In genomic region chr3:9808345-9809037, GRCh38 we compare ENCODE assay signal across 8 cellular contexts. TPM values are rescaled to one million over a fixed set of nuclear protein-coding genes. Genes with fewer than 3 reads are reported as not detected.
DNase-seq lines count a peak whose midpoint lies in the region; ATAC-seq and TF ChIP-seq lines count a peak whose summit lies in the region.

No MANE protein-coding gene starts in this region.

- ATAC-seq in GM18867 (IDR thresholded peaks at IDR 0.05; ENCODE audit: unreplicated experiment) (peak; percentile 48), HG03442 (IDR thresholded peaks at IDR 0.05; ENCODE audit: unreplicated experiment) (peak; percentile 32)
- ATAC-seq in activated naive CD4-positive, alpha-beta T cell treated with anti-CD3 and anti-CD28 coated beads, Interleukin-2, amount 50 U/mL, for 72 hours, result peak; percentile 75 to 86

- H3K4me1 Mint-ChIP-seq in immature natural killer cell, result peaks cover 45 to 70% of the 10 kb centered on the region in 2 donors

- H3K36me3 ChIP-seq in BE2C, result peaks cover 12% of the 10 kb centered on the region

- no peaks in the 10 kb centered on the region for H3K9me3 Mint-ChIP-seq in activated naive CD4-positive, alpha-beta T cell treated with anti-CD3 and anti-CD28 coated beads, Interleukin-2, amount 50 U/mL, for 72 hours
- H3K9me3 Mint-ChIP-seq in immature natural killer cell, result no peaks in the 10 kb centered on the region

- no peak overlapping the region for H3K4me3 ChIP-seq in BE2C (ENCODE audit: low read depth, low read length)

- no peaks in the 10 kb centered on the region for H3K4me1 ChIP-seq in BE2C

- H3K9me3 ChIP-seq in BE2C, result no peaks in the 10 kb centered on the region

- DNase-seq in BE2C (peak; percentile 40), SHP77 treated with DMSO at 0.1 percent for 48 hours (lab: John Stamatoyannopoulos, UW) (peak; percentile 34), immature natural killer cell (peak; percentile 48 to 54 (median 50)), DMS114 treated with DMSO at 0.1 percent for 48 hours (lab: John Stamatoyannopoulos, UW; ENCODE audit: unreplicated experiment) (no peak)
- DNase-seq in activated naive CD4-positive, alpha-beta T cell treated with anti-CD3 and anti-CD28 coated beads, Interleukin-2, amount 50 U/mL, for 72 hours (ENCODE audit: low spot score in 2 of 2), result peak; percentile 54 to 69
- DNase-seq in stimulated activated CD8-positive, alpha-beta memory T cell treated with anti-CD3 and anti-CD28 coated beads, Interleukin-2, amount 100 ng/mL, for 1 hour (ENCODE audit: low read depth in 2 of 2), result peak; percentile 13 to 21

- H3K36me3 Mint-ChIP-seq in activated naive CD4-positive, alpha-beta T cell treated with anti-CD3 and anti-CD28 coated beads, Interleukin-2, amount 50 U/mL, for 72 hours, result peaks cover 13 to 21% of the 10 kb centered on the region in 2 donors
- H3K36me3 Mint-ChIP-seq in immature natural killer cell, result peaks cover 3 to 23% (median 22%) of the 10 kb centered on the region in 3 donors

- peaks cover 0 to 10% (median 5%) of the 10 kb centered on the region in 3 donors for H3K27me3 Mint-ChIP-seq in immature natural killer cell (ENCODE audit: low read depth in 3 of 3)

- H3K4me3 Mint-ChIP-seq in immature natural killer cell, result peak overlapping the region; percentile 89 to 95 (median 93)

- H3K27me3 ChIP-seq in BE2C, result no peaks in the 10 kb centered on the region

- TF ChIP-seq CTCF in BE2C (IDR thresholded peaks at IDR 0.05; ENCODE audit: low read depth, low read length), result peak; percentile 41

- H3K27ac Mint-ChIP-seq in activated naive CD4-positive, alpha-beta T cell treated with anti-CD3 and anti-CD28 coated beads, Interleukin-2, amount 50 U/mL, for 72 hours, result peak overlapping the region; percentile 90 to 92
- peak overlapping the region; percentile 96 to 99 (median 99) for H3K27ac Mint-ChIP-seq in immature natural killer cell

RNA-seq across cellular contexts. Expression of gene TTLL3, which starts 1.6 kb away (rescaled TPM):
- 10.7 TPM for polyA plus RNA-seq in BE2C (2012; ENCODE audit: insufficient read depth, insufficient read length, low read depth)
- total RNA-seq in activated naive CD4-positive, alpha-beta T cell treated with anti-CD3 and anti-CD28 coated beads, Interleukin-2, amount 50 U/mL, for 72 hours, result 100 to 1,000 TPM in 1 of 2 donors, 10 to 100 TPM in 1; 78.1 to 121 TPM
- polyA plus RNA-seq in immature natural killer cell, result 10 to 100 TPM in 1 of 3 donors, 1 to 10 TPM in 2; 4.2 to 10.1 (median 5.0) TPM

RNA-seq across cellular contexts. Expression of gene ARPC4, which starts 15.6 kb away (rescaled TPM):
- polyA plus RNA-seq in BE2C (2012; ENCODE audit: insufficient read depth, insufficient read length, low read depth), result 102 TPM
- 100 to 1,000 TPM; 125 to 265 TPM for total RNA-seq in activated naive CD4-positive, alpha-beta T cell treated with anti-CD3 and anti-CD28 coated beads, Interleukin-2, amount 50 U/mL, for 72 hours
- polyA plus RNA-seq in immature natural killer cell, result 100 to 1,000 TPM; 378 to 470 (median 428) TPM

RNA-seq across cellular contexts. Expression of gene TADA3, which starts 16.2 kb away (rescaled TPM):
- 25.9 TPM for polyA plus RNA-seq in BE2C (2012; ENCODE audit: insufficient read depth, insufficient read length, low read depth)
- 10 to 100 TPM; 47.5 to 92.3 TPM for total RNA-seq in activated naive CD4-positive, alpha-beta T cell treated with anti-CD3 and anti-CD28 coated beads, Interleukin-2, amount 50 U/mL, for 72 hours
- 100 to 1,000 TPM in 1 of 3 donors, 10 to 100 TPM in 2; 58.1 to 121 (median 73.6) TPM for polyA plus RNA-seq in immature natural killer cell

RNA-seq across cellular contexts. Expression of gene RPUSD3, which starts 35.3 kb away (rescaled TPM):
- 23.7 TPM for polyA plus RNA-seq in BE2C (2012; ENCODE audit: insufficient read depth, insufficient read length, low read depth)
- total RNA-seq in activated naive CD4-positive, alpha-beta T cell treated with anti-CD3 and anti-CD28 coated beads, Interleukin-2, amount 50 U/mL, for 72 hours, result 10 to 100 TPM; 70.7 to 83.2 TPM
- 100 to 1,000 TPM in 2 of 3 donors, 10 to 100 TPM in 1; 94.7 to 153 (median 101) TPM for polyA plus RNA-seq in immature natural killer cell

RNA-seq across cellular contexts. Expression of gene CAMK1, which starts 38.7 kb away (rescaled TPM):
- 6.0 TPM for polyA plus RNA-seq in BE2C (2012; ENCODE audit: insufficient read depth, insufficient read length, low read depth)
- 10 to 100 TPM; 23.8 to 45.1 TPM for total RNA-seq in activated naive CD4-positive, alpha-beta T cell treated with anti-CD3 and anti-CD28 coated beads, Interleukin-2, amount 50 U/mL, for 72 hours
- polyA plus RNA-seq in immature natural killer cell, result 10 to 100 TPM; 15.4 to 29.0 (median 19.2) TPM
